18 cellular contexts compared by ENCODE assay signal in genomic region chr1:167443757-167444156, GRCh38.
DNase-seq lines count a peak whose midpoint lies in the region; ATAC-seq and TF ChIP-seq lines count a peak whose summit lies in the region.
"Had no signal": no experiment of that assay in that cellular context is flagged by ENCODE, and none has a peak within 500 bp of the region (broad histone marks: within the 10 kb centered on the region; RNA-seq: fewer than 3 reads in every experiment).

No MANE protein-coding gene starts in this region.

- TF ChIP-seq POLR2A in thyroid gland (IDR thresholded peaks at IDR 0.05), result no peak

- H3K36me3 ChIP-seq in CD4-positive, CD25-positive, alpha-beta regulatory T cell (ENCODE audit: control insufficient read depth, insufficient read depth, low read length), result peaks cover 56% of the 10 kb centered on the region
- no peaks in the 10 kb centered on the region for H3K36me3 ChIP-seq in thyroid gland
- H3K36me3 ChIP-seq: brain microvascular endothelial cell, gastroesophageal sphincter had no signal

- H3K9me3 ChIP-seq in CD4-positive, CD25-positive, alpha-beta regulatory T cell (ENCODE audit: control insufficient read depth in 2 of 2, low read length in 2 of 2), result no peaks in the 10 kb centered on the region
- H3K9me3 ChIP-seq in thyroid gland, result no peaks in the 10 kb centered on the region
- H3K9me3 ChIP-seq: gastroesophageal sphincter had no signal

- no peak for ATAC-seq in CD4-positive, CD25-positive, alpha-beta regulatory T cell (ENCODE audit: low read depth in 2 of 2)
- ATAC-seq in activated CD8-positive, alpha-beta T cell treated with anti-CD3 and anti-CD28 coated beads for 36 hours, result no peak
- ATAC-seq in left lobe of liver (no peak), HG03139 (IDR thresholded peaks at IDR 0.05; ENCODE audit: unreplicated experiment) (no peak)
- ATAC-seq: gastroesophageal sphincter; stimulated activated naive B cell treated with anti-CD40 and anti-IgM and Interleukin-4, amounts not matched to agents 10 μg/mL and 1 μg/mL and 100 μg/mL, for 72 hours had no signal

- H3K27ac Mint-ChIP-seq in T-helper 2 cell treated with Interferon-gamma antibody and Interleukin-4, amounts not matched to agents 5 μg/mL and 100 μg/mL, for 36 hours, result peak overlapping the region; percentile 73
- H3K27ac Mint-ChIP-seq in CD4-positive, CD25-positive, alpha-beta regulatory T cell, result peak overlapping the region; percentile 60 to 98 (median 93)
- H3K27ac Mint-ChIP-seq in activated CD8-positive, alpha-beta T cell treated with anti-CD3 and anti-CD28 coated beads for 36 hours, result peak overlapping the region; percentile 74
- H3K27ac Mint-ChIP-seq: stimulated activated naive B cell treated with anti-CD40 and anti-IgM and Interleukin-4, amounts not matched to agents 10 μg/mL and 1 μg/mL and 100 μg/mL, for 72 hours had no signal

- no peak for TF ChIP-seq CTCF in activated CD8-positive, alpha-beta T cell treated with anti-CD3 and anti-CD28 coated beads for 36 hours (IDR thresholded peaks at IDR 0.05)
- no peak for TF ChIP-seq CTCF in thyroid gland (IDR thresholded peaks at IDR 0.05)

- 94 to 95% methylated on average over 5 of the region's 5 CpGs for WGBS in thyroid gland, 2 donors

- H3K27me3 ChIP-seq in CD4-positive, CD25-positive, alpha-beta regulatory T cell (ENCODE audit: control insufficient read depth, insufficient read depth, low read length), result no peaks in the 10 kb centered on the region
- no peaks in the 10 kb centered on the region for H3K27me3 ChIP-seq in thyroid gland
- H3K27me3 ChIP-seq: brain microvascular endothelial cell had no signal

- CTCF ChIA-PET in activated CD8-positive, alpha-beta T cell treated with anti-CD3 and anti-CD28 coated beads for 36 hours (lab: Charles Lee), result interaction anchor here (0.8 to 7.5 kb wide), 8 partner anchors 11 to 176 kb away, joined by 3 to 69 read pairs (median 14); partner anchors contain the start of gene CD247

- peaks cover 94% of the 10 kb centered on the region for H3K4me1 ChIP-seq in CD4-positive, CD25-positive, alpha-beta regulatory T cell (ENCODE audit: control insufficient read depth, insufficient read depth, low read length, poor library complexity, severe bottlenecking)
- peaks cover 3 to 6% of the 10 kb centered on the region in 2 donors for H3K4me1 ChIP-seq in thyroid gland

- H3K4me3 ChIP-seq in CD4-positive, CD25-positive, alpha-beta regulatory T cell (ENCODE audit: low read depth, low read length), result no peak overlapping the region
- H3K4me3 ChIP-seq in thyroid gland (replicated peaks in 1 of 3), result no peak overlapping the region
- H3K4me3 ChIP-seq: gastroesophageal sphincter had no signal

- H3K27me3 Mint-ChIP-seq in T-helper 2 cell treated with Interferon-gamma antibody and Interleukin-4, amounts not matched to agents 5 μg/mL and 100 μg/mL, for 36 hours (ENCODE audit: low read depth), result no peaks in the 10 kb centered on the region
- no peaks in the 10 kb centered on the region for H3K27me3 Mint-ChIP-seq in CD4-positive, CD25-positive, alpha-beta regulatory T cell
- H3K27me3 Mint-ChIP-seq in activated CD8-positive, alpha-beta T cell treated with anti-CD3 and anti-CD28 coated beads for 36 hours, result no peaks in the 10 kb centered on the region

- no peak overlapping the region for H3K4me3 Mint-ChIP-seq in T-helper 2 cell treated with Interferon-gamma antibody and Interleukin-4, amounts not matched to agents 5 μg/mL and 100 μg/mL, for 36 hours
- H3K4me3 Mint-ChIP-seq in CD4-positive, CD25-positive, alpha-beta regulatory T cell, result peak overlapping the region in 2 of 4 donors; percentile 15 to 22
- no peak overlapping the region for H3K4me3 Mint-ChIP-seq in activated CD8-positive, alpha-beta T cell treated with anti-CD3 and anti-CD28 coated beads for 36 hours
- H3K4me3 Mint-ChIP-seq: stimulated activated naive B cell treated with anti-CD40 and anti-IgM and Interleukin-4, amounts not matched to agents 10 μg/mL and 1 μg/mL and 100 μg/mL, for 72 hours had no signal

- POLR2A ChIA-PET in activated CD8-positive, alpha-beta T cell treated with anti-CD3 and anti-CD28 coated beads for 36 hours (lab: Charles Lee), result interaction anchor here (1.1 to 2.5 kb wide), 2 partner anchors 32 to 73 kb away, joined by 3 to 15 read pairs; partner anchors contain the start of gene CD247

- intact Hi-C loops in activated CD8-positive, alpha-beta T cell treated with anti-CD3 and anti-CD28 coated beads for 36 hours (cut with micrococcal nuclease), result loop anchor here (5.0 kb wide), 1 partner anchor 41 kb away; no protein-coding TSS in a partner anchor
- intact Hi-C loops in thyroid gland (cut with DNase I), result loop anchor here (5.0 to 10.0 kb wide), 3 partner anchors 89 to 376 kb away; no protein-coding TSS in a partner anchor

- peak overlapping the region; percentile 62 for H3K27ac ChIP-seq in CD4-positive, CD25-positive, alpha-beta regulatory T cell (ENCODE audit: insufficient read depth, low read length, poor library complexity, severe bottlenecking)
- no peak overlapping the region for H3K27ac ChIP-seq in thyroid gland
- H3K27ac ChIP-seq: brain microvascular endothelial cell, gastroesophageal sphincter had no signal

- DNase-seq in T-helper 2 cell treated with Interferon-gamma antibody and Interleukin-4, amounts not matched to agents 5 μg/mL and 100 μg/mL, for 36 hours (ENCODE audit: low spot score), result no peak
- DNase-seq in T-helper 2 cell (no peak), left lobe of liver (ENCODE audit: low spot score) (peak; percentile 19), thyroid gland (no peak), AG08396 (ENCODE audit: low spot score) (no peak)
- DNase-seq in CD4-positive, CD25-positive, alpha-beta regulatory T cell, result no peak
- DNase-seq in activated CD8-positive, alpha-beta T cell treated with anti-CD3 and anti-CD28 coated beads for 36 hours, result no peak
- DNase-seq: 8988T; AML-193; brain microvascular endothelial cell; COR-L47; Karpas-422; NCI-H187 treated with DMSO at 0.1 percent for 48 hours; NCI-H748 treated with DMSO at 0.1 percent for 48 hours; small intestine; stimulated activated naive B cell treated with anti-CD40 and anti-IgM and Interleukin-4, amounts not matched to agents 10 μg/mL and 1 μg/mL and 100 μg/mL, for 72 hours had no signal

- H3K36me3 Mint-ChIP-seq in T-helper 2 cell treated with Interferon-gamma antibody and Interleukin-4, amounts not matched to agents 5 μg/mL and 100 μg/mL, for 36 hours (ENCODE audit: low read depth), result peaks cover 43% of the 10 kb centered on the region
- H3K36me3 Mint-ChIP-seq in CD4-positive, CD25-positive, alpha-beta regulatory T cell, result peaks cover 48% of the 10 kb centered on the region
- peaks cover 67% of the 10 kb centered on the region for H3K36me3 Mint-ChIP-seq in activated CD8-positive, alpha-beta T cell treated with anti-CD3 and anti-CD28 coated beads for 36 hours (ENCODE audit: low read depth)
- H3K36me3 Mint-ChIP-seq: stimulated activated naive B cell treated with anti-CD40 and anti-IgM and Interleukin-4, amounts not matched to agents 10 μg/mL and 1 μg/mL and 100 μg/mL, for 72 hours had no signal

- H3K4me1 Mint-ChIP-seq in T-helper 2 cell treated with Interferon-gamma antibody and Interleukin-4, amounts not matched to agents 5 μg/mL and 100 μg/mL, for 36 hours (ENCODE audit: low read depth), result peaks cover 66% of the 10 kb centered on the region
- H3K4me1 Mint-ChIP-seq in CD4-positive, CD25-positive, alpha-beta regulatory T cell, result peaks cover 12 to 96% (median 69%) of the 10 kb centered on the region in 4 donors
- H3K4me1 Mint-ChIP-seq in activated CD8-positive, alpha-beta T cell treated with anti-CD3 and anti-CD28 coated beads for 36 hours (ENCODE audit: low read depth), result peaks cover 89% of the 10 kb centered on the region

- H3K9me3 Mint-ChIP-seq in T-helper 2 cell treated with Interferon-gamma antibody and Interleukin-4, amounts not matched to agents 5 μg/mL and 100 μg/mL, for 36 hours, result no peaks in the 10 kb centered on the region
- peaks cover 0 to 2% (median 0%) of the 10 kb centered on the region in 7 donors for H3K9me3 Mint-ChIP-seq in CD4-positive, CD25-positive, alpha-beta regulatory T cell
- H3K9me3 Mint-ChIP-seq in activated CD8-positive, alpha-beta T cell treated with anti-CD3 and anti-CD28 coated beads for 36 hours, result no peaks in the 10 kb centered on the region
- H3K9me3 Mint-ChIP-seq: stimulated activated naive B cell treated with anti-CD40 and anti-IgM and Interleukin-4, amounts not matched to agents 10 μg/mL and 1 μg/mL and 100 μg/mL, for 72 hours had no signal
